8 cellular contexts compared by ENCODE assay signal in the genomic region with DNA sequence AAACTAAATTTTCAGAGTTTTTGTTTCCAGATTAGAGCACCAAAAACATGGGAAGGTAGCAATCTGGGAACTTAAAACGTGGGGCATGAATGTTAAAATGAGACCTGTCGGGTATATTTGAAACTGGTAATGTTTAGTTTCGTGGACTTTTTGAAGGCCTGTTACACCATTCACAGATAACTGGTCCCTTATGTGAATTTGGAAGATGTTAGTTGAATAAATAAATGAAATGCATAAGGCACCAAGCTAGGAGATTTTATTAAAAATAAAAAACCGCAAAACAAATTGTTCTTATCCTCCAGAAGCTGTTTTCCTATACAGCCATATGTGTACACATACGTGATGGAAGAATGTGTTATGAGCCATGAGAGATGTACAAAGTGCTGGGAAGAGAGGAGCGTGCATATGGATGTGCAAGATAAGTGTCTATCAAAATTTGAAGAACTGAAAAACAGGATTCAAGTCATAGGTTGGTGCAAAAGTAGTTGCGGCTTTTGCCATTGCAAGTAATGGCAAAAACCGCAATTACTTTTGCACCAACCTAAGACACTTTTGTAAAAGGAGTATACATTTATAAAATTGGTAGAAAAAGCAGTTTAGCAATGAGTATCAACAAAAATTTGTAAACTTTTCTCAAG. TPM values are rescaled to one million over a fixed set of nuclear protein-coding genes. Genes with fewer than 3 reads are reported as not detected.
DNase-seq lines count a peak whose midpoint lies in the region; ATAC-seq and TF ChIP-seq lines count a peak whose summit lies in the region.

No MANE protein-coding gene starts in this region.

- no peak for TF ChIP-seq CTCF in sigmoid colon (IDR thresholded peaks at IDR 0.05)

- peaks cover 0 to 39% (median 36%) of the 10 kb centered on the region in 4 donors for H3K4me1 ChIP-seq in sigmoid colon

- no peak for TF ChIP-seq POLR2A in sigmoid colon (IDR thresholded peaks at IDR 0.05)

- DNase-seq in activated naive CD4-positive, alpha-beta T cell treated with anti-CD3 and anti-CD28 coated beads, Interleukin-2, amount 10 ng/mL, durations not matched to agents 7 days and 5 days = no peak
- DNase-seq in activated naive CD4-positive, alpha-beta T cell treated with anti-CD3 and anti-CD28 coated beads, Interleukin-2, amount 50 U/mL, for 16 hours = no peak
- DNase-seq in T-cell (no peak), fibroblast of peridontal ligament (ENCODE audit: extremely low read depth) (peak; percentile 14), sigmoid colon (no peak), NCI-H524 (lab: John Stamatoyannopoulos, UW) (no peak)
- no peak for DNase-seq in activated CD4-positive, CD25-positive, alpha-beta regulatory T cell treated with anti-CD3 and anti-CD28 coated beads, Interleukin-2, amount 50 U/mL, for 72 hours

- TF ChIP-seq EP300 in sigmoid colon (IDR thresholded peaks at IDR 0.05) = no peak

- H3K27ac Mint-ChIP-seq in activated naive CD4-positive, alpha-beta T cell treated with anti-CD3 and anti-CD28 coated beads, Interleukin-2, amount 10 ng/mL, durations not matched to agents 7 days and 5 days = peak overlapping the region; percentile 90
- peak overlapping the region; percentile 76 to 85 for H3K27ac Mint-ChIP-seq in T-cell

- H3K4me3 ChIP-seq in sigmoid colon = peak overlapping the region; percentile 79 to 86 (median 82)

- H3K9me3 ChIP-seq in sigmoid colon = no peaks in the 10 kb centered on the region

- H3K27me3 ChIP-seq in sigmoid colon = no peaks in the 10 kb centered on the region

- CTCF ChIA-PET in activated naive CD4-positive, alpha-beta T cell treated with anti-CD3 and anti-CD28 coated beads, Interleukin-2, amount 10 ng/mL, durations not matched to agents 7 days and 5 days (lab: Charles Lee) = interaction anchor here (1.1 kb wide), 1 partner anchor 240 kb away, joined by 3 read pairs; a partner anchor contains a TSS
- CTCF ChIA-PET in T-cell (lab: Charles Lee) = interaction anchor here in 1 of 2 donors (1.0 kb wide), 1 partner anchor 231 kb away, joined by 3 read pairs; no protein-coding TSS in a partner anchor

- H3K36me3 ChIP-seq in sigmoid colon = no peaks in the 10 kb centered on the region

- peaks cover 30% of the 10 kb centered on the region for H3K4me1 Mint-ChIP-seq in activated naive CD4-positive, alpha-beta T cell treated with anti-CD3 and anti-CD28 coated beads, Interleukin-2, amount 10 ng/mL, durations not matched to agents 7 days and 5 days
- peaks cover 34 to 36% (median 35%) of the 10 kb centered on the region in 3 donors for H3K4me1 Mint-ChIP-seq in T-cell

- ATAC-seq in T-cell (replicated peaks in 1 of 4) = no peak
- ATAC-seq in GM18511 (IDR thresholded peaks at IDR 0.05; ENCODE audit: unreplicated experiment) = no peak

- peak overlapping the region; percentile 74 for H3K4me3 Mint-ChIP-seq in activated naive CD4-positive, alpha-beta T cell treated with anti-CD3 and anti-CD28 coated beads, Interleukin-2, amount 10 ng/mL, durations not matched to agents 7 days and 5 days
- peak overlapping the region; percentile 78 to 85 (median 80) for H3K4me3 Mint-ChIP-seq in T-cell

- intact Hi-C loops in sigmoid colon (cut with DNase I) = loop anchor here (1.0 to 5.0 kb wide), 3 partner anchors 57 to 198 kb away; a partner anchor contains a TSS

- POLR2A ChIA-PET in T-cell (lab: Charles Lee) = interaction anchor here in 1 of 2 donors (0.5 to 1.0 kb wide), 3 partner anchors 103 to 210 kb away, joined by 3 to 4 read pairs (median 4); a partner anchor contains a TSS

- H3K27ac ChIP-seq in sigmoid colon = peak overlapping the region; percentile 92 to 99 (median 98)

- H3K9me3 Mint-ChIP-seq in activated naive CD4-positive, alpha-beta T cell treated with anti-CD3 and anti-CD28 coated beads, Interleukin-2, amount 10 ng/mL, durations not matched to agents 7 days and 5 days = no peaks in the 10 kb centered on the region
- no peaks in the 10 kb centered on the region for H3K9me3 Mint-ChIP-seq in T-cell

- WGBS in sigmoid colon, 2 donors = 31 to 47% methylated on average over 8 of the region's 8 CpGs

- H3K36me3 Mint-ChIP-seq in activated naive CD4-positive, alpha-beta T cell treated with anti-CD3 and anti-CD28 coated beads, Interleukin-2, amount 10 ng/mL, durations not matched to agents 7 days and 5 days = peaks cover 4% of the 10 kb centered on the region
- H3K36me3 Mint-ChIP-seq in T-cell = no peaks in the 10 kb centered on the region

- H3K27me3 Mint-ChIP-seq in activated naive CD4-positive, alpha-beta T cell treated with anti-CD3 and anti-CD28 coated beads, Interleukin-2, amount 10 ng/mL, durations not matched to agents 7 days and 5 days = peaks cover 4% of the 10 kb centered on the region
- no peaks in the 10 kb centered on the region for H3K27me3 Mint-ChIP-seq in T-cell

RNA-seq across cellular contexts. Expression of a gene that starts 0.7 kb away (rescaled TPM):
- total RNA-seq in T-cell = 10 to 100 TPM in 2 of 5 donors, 1 to 10 TPM in 3; 7.1 to 12.6 (median 9.3) TPM
- 10 to 100 TPM in 2 of 4 donors, 1 to 10 TPM in 2; 7.2 to 13.2 (median 9.0) TPM for total RNA-seq in sigmoid colon
- 10 to 100 TPM; 12.9 to 34.2 (median 25.7) TPM for polyA plus RNA-seq in sigmoid colon
